Comparison of ENCODE assay signal across 14 cellular contexts in genomic region chr3:140529096-140529495, GRCh38.
DNase-seq lines count a peak whose midpoint lies in the region; ATAC-seq, FAIRE-seq and TF ChIP-seq lines count a peak whose summit lies in the region.
"Had no signal": no experiment of that assay in that cellular context is flagged by ENCODE, and none has a peak within 500 bp of the region (broad histone marks: within the 10 kb centered on the region; RNA-seq: fewer than 3 reads in every experiment).

No MANE protein-coding gene starts in this region.

- DNase-seq in left cardiac atrium: no peak
- DNase-seq in Right ventricle myocardium superior: no peak
- DNase-seq in astrocyte (ENCODE audit: low read depth): peak; percentile 99
- peak; percentile 100 for DNase-seq in islet precursor cell
- DNase-seq in cerebellar cortex (ENCODE audit: low spot score): no peak
- DNase-seq in frontal cortex (ENCODE audit: low spot score in 2 of 2): no peak
- DNase-seq: activated T-cell treated with anti-CD3 and anti-CD28 coated beads, Interleukin-2, amount 50 U/mL, for 1 hour; HCEC 1CT; NCI-H1694 treated with DMSO at 0.1 percent for 48 hours had no signal

- no peaks in the 10 kb centered on the region for H3K79me2 ChIP-seq in astrocyte (ENCODE audit: insufficient read depth, low read length)

- no peaks in the 10 kb centered on the region for H3K9me3 ChIP-seq in astrocyte (ENCODE audit: insufficient read depth, low read depth, low read length)

- H3K4me1 Mint-ChIP-seq in astrocyte (ENCODE audit: low read depth, unreplicated experiment): peaks cover 31% of the 10 kb centered on the region

- H3K4me1 ChIP-seq in astrocyte (ENCODE audit: insufficient read depth, low read length): peaks cover 21% of the 10 kb centered on the region

- H3K9me3 Mint-ChIP-seq in astrocyte (ENCODE audit: unreplicated experiment): peaks cover 13% of the 10 kb centered on the region
- H3K9me3 Mint-ChIP-seq: type B pancreatic cell had no signal

- H3K4me3 ChIP-seq in astrocyte (ENCODE audit: insufficient read depth, low read depth, low read length): no peak overlapping the region
- H3K4me3 ChIP-seq: skin epidermis had no signal

- H3K27me3 Mint-ChIP-seq in astrocyte (ENCODE audit: low read depth, unreplicated experiment): no peaks in the 10 kb centered on the region
- H3K27me3 Mint-ChIP-seq: type B pancreatic cell had no signal

- H3K27ac Mint-ChIP-seq in astrocyte (ENCODE audit: unreplicated experiment): peak overlapping the region; percentile 85
- H3K27ac Mint-ChIP-seq: type B pancreatic cell had no signal

- H2AFZ ChIP-seq in astrocyte (ENCODE audit: low read depth, low read length): no peak overlapping the region

- no peaks in the 10 kb centered on the region for H4K20me1 ChIP-seq in astrocyte (ENCODE audit: insufficient read depth, low read length)

- peak overlapping the region; percentile 48 for H3K9ac ChIP-seq in astrocyte (ENCODE audit: low read length)

- H3K36me3 ChIP-seq in astrocyte (ENCODE audit: insufficient read depth, low read length): no peaks in the 10 kb centered on the region

- no peak overlapping the region for H3K4me3 Mint-ChIP-seq in astrocyte (ENCODE audit: unreplicated experiment)
- H3K4me3 Mint-ChIP-seq: type B pancreatic cell had no signal

- H3K27me3 ChIP-seq in astrocyte (ENCODE audit: insufficient read depth, low read length): no peaks in the 10 kb centered on the region

- H3K36me3 Mint-ChIP-seq in astrocyte (ENCODE audit: low read depth, unreplicated experiment): peaks cover 14% of the 10 kb centered on the region
- H3K36me3 Mint-ChIP-seq: type B pancreatic cell had no signal

- intact Hi-C loops in left cardiac atrium (cut with DNase I) (no loop called here), Right ventricle myocardium superior (cut with DNase I) (no loop called here)

- FAIRE-seq in astrocyte (lab: Jason Lieb, UNC): no peak
- no peak for FAIRE-seq in frontal cortex (lab: Jason Lieb, UNC)

- peak; percentile 15 to 72 for ATAC-seq in left cardiac atrium
- no peak for ATAC-seq in Right ventricle myocardium superior (ENCODE audit: poor library complexity)
- ATAC-seq in HG03565 (IDR thresholded peaks at IDR 0.05; ENCODE audit: unreplicated experiment): no peak
- no peak for ATAC-seq in GM21390 (IDR thresholded peaks at IDR 0.05; ENCODE audit: unreplicated experiment)
- ATAC-seq: activated CD4-positive, CD25-positive, alpha-beta regulatory T cell treated with anti-CD3 and anti-CD28 coated beads, Interleukin-2, amount 50 U/mL, for 24 hours had no signal

- TF ChIP-seq CTCF in astrocyte (IDR thresholded peaks at IDR 0.05; ENCODE audit: insufficient read depth, low read depth, low read length): no peak

- H3K27ac ChIP-seq in astrocyte (ENCODE audit: low read depth, low read length): peak overlapping the region; percentile 76
- H3K27ac ChIP-seq: skin epidermis had no signal

- H3K4me2 ChIP-seq in astrocyte (ENCODE audit: low read length): peak overlapping the region; percentile 57

Comparison
In these comparisons a context has a peak if more than half of its experiments do, and no peak if none do; other contexts are left out.
1. ATAC-seq: peak in left cardiac atrium (2 of 2); none in Right ventricle myocardium superior (single experiment), HG03565 (single experiment) and GM21390 (single experiment).
2. DNase-seq: peak in astrocyte (single experiment) and islet precursor cell (single experiment); none in left cardiac atrium (single experiment), Right ventricle myocardium superior (single experiment), cerebellar cortex (single experiment) and frontal cortex (0 of 2).